7 cellular contexts compared by ENCODE assay signal in genomic region chr7:55698607-55699449, GRCh38.
A peak's percentile ranks its signal among the peaks of the same experiment; 100 is the strongest.
DNase-seq lines count a peak whose midpoint lies in the region; ATAC-seq and TF ChIP-seq lines count a peak whose summit lies in the region.
"Not testable (repeated sequence)": the region's sequence is repeated elsewhere in the genome, so short reads cannot be mapped to it uniquely, and the experiment has no call there.

No MANE protein-coding gene starts in this region.

- peak; percentile 68 for ATAC-seq in GM18508 (IDR thresholded peaks at IDR 0.05; ENCODE audit: insufficient read depth, unreplicated experiment)
- ATAC-seq in GM21381 (IDR thresholded peaks at IDR 0.05; ENCODE audit: unreplicated experiment) = peak; percentile 84
- ATAC-seq in HG02852 (IDR thresholded peaks at IDR 0.05; ENCODE audit: unreplicated experiment) = peak; percentile 93
- ATAC-seq in HG03457 (IDR thresholded peaks at IDR 0.05; ENCODE audit: unreplicated experiment) = peak; percentile 82

- H3K4me3 Mint-ChIP-seq in T-helper 2 cell treated with Interferon-gamma antibody and Interleukin-4, amounts not matched to agents 5 μg/mL and 100 μg/mL, for 36 hours = peak overlapping the region; percentile 21

- not testable (repeated sequence) for H3K27me3 Mint-ChIP-seq in T-helper 2 cell treated with Interferon-gamma antibody and Interleukin-4, amounts not matched to agents 5 μg/mL and 100 μg/mL, for 36 hours (ENCODE audit: low read depth)

- not testable (repeated sequence) for H3K36me3 Mint-ChIP-seq in T-helper 2 cell treated with Interferon-gamma antibody and Interleukin-4, amounts not matched to agents 5 μg/mL and 100 μg/mL, for 36 hours (ENCODE audit: low read depth)

- DNase-seq in NCI-H510A (lab: John Stamatoyannopoulos, UW) = peak; percentile 10
- not testable (repeated sequence) for DNase-seq in T-helper 2 cell treated with Interferon-gamma antibody and Interleukin-4, amounts not matched to agents 5 μg/mL and 100 μg/mL, for 36 hours (ENCODE audit: low spot score)
- DNase-seq in epithelial cell of esophagus (ENCODE audit: low read depth) = peak; percentile 98

- H3K4me3 ChIP-seq in epithelial cell of esophagus (ENCODE audit: low read length) = not testable (repeated sequence)

- not testable (repeated sequence) for H3K4me1 Mint-ChIP-seq in T-helper 2 cell treated with Interferon-gamma antibody and Interleukin-4, amounts not matched to agents 5 μg/mL and 100 μg/mL, for 36 hours (ENCODE audit: low read depth)

- H3K9me3 Mint-ChIP-seq in T-helper 2 cell treated with Interferon-gamma antibody and Interleukin-4, amounts not matched to agents 5 μg/mL and 100 μg/mL, for 36 hours = not testable (repeated sequence)

- not testable (repeated sequence) for TF ChIP-seq CTCF in epithelial cell of esophagus (IDR thresholded peaks at IDR 0.05; ENCODE audit: insufficient read depth, low read depth, low read length, missing control alignments)

- not testable (repeated sequence) for H3K27ac Mint-ChIP-seq in T-helper 2 cell treated with Interferon-gamma antibody and Interleukin-4, amounts not matched to agents 5 μg/mL and 100 μg/mL, for 36 hours
